8 cellular contexts compared by ENCODE assay signal in the genomic region with DNA sequence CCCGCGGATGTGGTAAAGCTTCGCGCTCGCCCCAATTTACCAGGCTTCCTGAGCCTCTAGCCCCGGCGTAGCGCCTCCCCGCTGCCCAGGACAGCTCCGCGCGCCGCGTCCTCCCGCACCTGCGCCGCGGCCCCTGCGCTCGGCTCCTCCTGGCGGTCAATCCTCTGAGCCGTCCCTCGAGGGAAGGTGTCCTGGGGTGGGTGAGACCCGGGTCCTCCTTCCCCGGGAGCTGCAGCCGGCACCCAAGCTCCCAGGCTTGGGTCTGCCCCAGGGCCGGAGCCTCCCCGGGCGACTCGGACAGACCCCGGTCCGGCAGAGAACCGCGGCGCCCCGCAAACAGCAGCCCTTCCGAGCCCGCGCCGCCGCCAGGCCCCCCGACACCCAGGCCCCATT. TPM values are rescaled to one million over a fixed set of nuclear protein-coding genes. Genes with fewer than 3 reads are reported as not detected.
A peak's percentile ranks its signal among the peaks of the same experiment; 100 is the strongest.
DNase-seq lines count a peak whose midpoint lies in the region; TF ChIP-seq lines count a peak whose summit lies in the region.

No MANE protein-coding gene starts in this region.

- TF ChIP-seq CTCF in HFF-Myc (IDR thresholded peaks at IDR 0.05; ENCODE audit: low read depth, low read length, missing control alignments) (peak; percentile 52), NB4 (IDR thresholded peaks at IDR 0.05; ENCODE audit: low read depth, low read length) (peak; percentile 33)

- H3K4me3 Mint-ChIP-seq in activated CD4-positive, alpha-beta T cell treated with anti-CD3 and anti-CD28 coated beads, Interleukin-2, amount 10 ng/mL, durations not matched to agents 7 days and 5 days: peak overlapping the region; percentile 92

- peaks cover 31% of the 10 kb centered on the region for H3K36me3 Mint-ChIP-seq in activated CD4-positive, alpha-beta T cell treated with anti-CD3 and anti-CD28 coated beads, Interleukin-2, amount 10 ng/mL, durations not matched to agents 7 days and 5 days (ENCODE audit: low read depth)

- H3K79me1 ChIP-seq in mesenchymal stem cell (replicated peaks; ENCODE audit: low read length, poor library complexity, severe bottlenecking): peaks cover 1% of the 10 kb centered on the region

- POLR2A ChIA-PET in activated CD4-positive, alpha-beta T cell treated with anti-CD3 and anti-CD28 coated beads, Interleukin-2, amount 10 ng/mL, durations not matched to agents 7 days and 5 days (lab: Charles Lee): interaction anchor here (0.9 to 1.6 kb wide), 4 partner anchors 68 to 159 kb away, joined by 4 to 9 read pairs (median 8); no protein-coding TSS in a partner anchor

- H2AFZ ChIP-seq in mesenchymal stem cell (ENCODE audit: low read depth, low read length): peak overlapping the region; percentile 64

- WGBS in mesenchymal stem cell: under 1% methylated on average over 38 of the region's 42 CpGs

- peak overlapping the region in 1 of 2 experiments; percentile 83 for H3K4ac ChIP-seq in mesenchymal stem cell (ENCODE audit: low read depth in 1 of 2, low read length in 2 of 2)

- peak overlapping the region; percentile 88 for H3K4me3 ChIP-seq in HFF-Myc (replicated peaks; ENCODE audit: low read depth, low read length)
- H3K4me3 ChIP-seq in NB4 (ENCODE audit: low read depth, low read length): peak overlapping the region; percentile 68
- H3K4me3 ChIP-seq in mesenchymal stem cell (ENCODE audit: insufficient read depth in 1 of 2, low read depth in 1 of 2, low read length in 2 of 2): peak overlapping the region; percentile 87 to 88

- CTCF ChIA-PET in activated CD4-positive, alpha-beta T cell treated with anti-CD3 and anti-CD28 coated beads, Interleukin-2, amount 10 ng/mL, durations not matched to agents 7 days and 5 days (lab: Charles Lee): interaction anchor here (0.5 to 4.0 kb wide), 22 partner anchors 9 to 968 kb away, joined by 3 to 28 read pairs (median 4); no protein-coding TSS in a partner anchor

- peak overlapping the region; percentile 45 to 77 for H3K18ac ChIP-seq in mesenchymal stem cell (ENCODE audit: low read depth in 1 of 2, low read length in 2 of 2)

- H3K4me2 ChIP-seq in mesenchymal stem cell (ENCODE audit: low read length, poor library complexity, severe bottlenecking): peak overlapping the region; percentile 74

- TF ChIP-seq POLR2A in NB4 (IDR thresholded peaks at IDR 0.05; ENCODE audit: extremely low read depth, insufficient read length): peak; percentile 30

- peak; percentile 43 to 65 for DNase-seq in NCI-H2081 (lab: John Stamatoyannopoulos, UW)
- no peak for DNase-seq in NCI-H2081 treated with DMSO at 0.1 percent for 48 hours (lab: John Stamatoyannopoulos, UW)
- DNase-seq in HFF-Myc (ENCODE audit: extremely low read depth, low read depth): no peak
- peak; percentile 90 for DNase-seq in NB4 (ENCODE audit: low read depth)
- DNase-seq in activated CD4-positive, alpha-beta T cell treated with anti-CD3 and anti-CD28 coated beads, Interleukin-2, amount 10 ng/mL, durations not matched to agents 7 days and 5 days: peak; percentile 87
- DNase-seq in dermis blood vessel endothelial cell: peak; percentile 80
- DNase-seq in mesenchymal stem cell: peak; percentile 74
- peak; percentile 54 to 65 for DNase-seq in stimulated activated CD8-positive, alpha-beta memory T cell treated with anti-CD3 and anti-CD28 coated beads, Interleukin-2, amount 100 ng/mL, for 1 hour (ENCODE audit: low read depth in 2 of 2)

- no peak overlapping the region for H2AK5ac ChIP-seq in mesenchymal stem cell (ENCODE audit: low read length, severe bottlenecking)

- H3K27ac ChIP-seq in mesenchymal stem cell (ENCODE audit: low read length, poor library complexity, severe bottlenecking): no peak overlapping the region

- peak overlapping the region; percentile 82 for H2BK15ac ChIP-seq in mesenchymal stem cell (ENCODE audit: low read depth, poor library complexity, severe bottlenecking)

- H4K91ac ChIP-seq in mesenchymal stem cell (ENCODE audit: low read length): no peak overlapping the region

- H3K27me3 Mint-ChIP-seq in activated CD4-positive, alpha-beta T cell treated with anti-CD3 and anti-CD28 coated beads, Interleukin-2, amount 10 ng/mL, durations not matched to agents 7 days and 5 days: peaks cover 8% of the 10 kb centered on the region

- H3K9me3 ChIP-seq in mesenchymal stem cell (ENCODE audit: control insufficient read depth, low read length): no peaks in the 10 kb centered on the region

- peak overlapping the region in 1 of 2 experiments; percentile 51 for H2BK12ac ChIP-seq in mesenchymal stem cell (ENCODE audit: low read length in 2 of 2)

- no peak overlapping the region for H2BK5ac ChIP-seq in mesenchymal stem cell (ENCODE audit: low read depth, low read length, poor library complexity, severe bottlenecking)

- peak overlapping the region; percentile 93 for H3K27ac Mint-ChIP-seq in activated CD4-positive, alpha-beta T cell treated with anti-CD3 and anti-CD28 coated beads, Interleukin-2, amount 10 ng/mL, durations not matched to agents 7 days and 5 days

- no peak overlapping the region for H2BK120ac ChIP-seq in mesenchymal stem cell (ENCODE audit: low read depth, low read length)

- no peaks in the 10 kb centered on the region for H3K9me3 Mint-ChIP-seq in activated CD4-positive, alpha-beta T cell treated with anti-CD3 and anti-CD28 coated beads, Interleukin-2, amount 10 ng/mL, durations not matched to agents 7 days and 5 days

- H3K27me3 ChIP-seq in mesenchymal stem cell (ENCODE audit: control insufficient read depth in 1 of 2, insufficient read depth in 1 of 2, low read length in 2 of 2): no peaks in the 10 kb centered on the region

- peaks cover 16% of the 10 kb centered on the region for H3K4me1 ChIP-seq in mesenchymal stem cell (ENCODE audit: control insufficient read depth, insufficient read depth, low read depth, low read length)

- no peak overlapping the region for H3K14ac ChIP-seq in mesenchymal stem cell (ENCODE audit: low read length in 2 of 2)

- peak overlapping the region; percentile 87 for H3K9ac ChIP-seq in mesenchymal stem cell (ENCODE audit: low read length)

- peak overlapping the region in 1 of 2 experiments; percentile 72 for H3K23ac ChIP-seq in mesenchymal stem cell (ENCODE audit: low read length in 2 of 2)

- peaks cover 66% of the 10 kb centered on the region for H3K4me1 Mint-ChIP-seq in activated CD4-positive, alpha-beta T cell treated with anti-CD3 and anti-CD28 coated beads, Interleukin-2, amount 10 ng/mL, durations not matched to agents 7 days and 5 days

- H4K8ac ChIP-seq in mesenchymal stem cell (ENCODE audit: low read length): no peak overlapping the region

- H3K36me3 ChIP-seq in mesenchymal stem cell (ENCODE audit: control insufficient read depth in 1 of 2, insufficient read depth in 2 of 2, low read depth in 1 of 2, low read length in 2 of 2): no peaks in the 10 kb centered on the region

RNA-seq across cellular contexts. Expression of a gene that starts 0.5 kb away (rescaled TPM):
- total RNA-seq in activated CD4-positive, alpha-beta T cell treated with anti-CD3 and anti-CD28 coated beads, Interleukin-2, amount 10 ng/mL, durations not matched to agents 7 days and 5 days: 10 to 100 TPM; 77.5 to 77.9 TPM
- 25.2 and 31.8 TPM in 2 replicates for total RNA-seq in dermis blood vessel endothelial cell
- 7.8 TPM for polyA plus RNA-seq in mesenchymal stem cell (2013, experiment 1 of 2)
- polyA plus RNA-seq in mesenchymal stem cell (2013, experiment 2 of 2): 7.5 TPM

Comparison
In these comparisons a context has a peak if more than half of its experiments do, and no peak if none do; other contexts are left out.
1. DNase-seq: peak in NCI-H2081 (2 of 2), NB4 (single experiment), activated CD4-positive, alpha-beta T cell treated with anti-CD3 and anti-CD28 coated beads, Interleukin-2, amount 10 ng/mL, durations not matched to agents 7 days and 5 days (single experiment), dermis blood vessel endothelial cell (single experiment), mesenchymal stem cell (single experiment) and stimulated activated CD8-positive, alpha-beta memory T cell treated with anti-CD3 and anti-CD28 coated beads, Interleukin-2, amount 100 ng/mL, for 1 hour (2 of 2); none in NCI-H2081 treated with DMSO at 0.1 percent for 48 hours (single experiment) and HFF-Myc (single experiment).
2. Peak in every context shown above with its lines, with median percentiles within 50 percentile points of each other: H3K4me3 ChIP-seq.